23 cellular contexts compared by ENCODE assay signal in genomic region chr3:180319461-180319860, GRCh38.
"Had no signal": no experiment of that assay in that cellular context is flagged by ENCODE, and none has a peak within 500 bp of the region (broad histone marks: within the 10 kb centered on the region; RNA-seq: fewer than 3 reads in every experiment).

No MANE protein-coding gene starts in this region.

- H3K9ac ChIP-seq: parathyroid adenoma had no signal

- H2AFZ ChIP-seq: parathyroid adenoma had no signal

- H3K4me3 ChIP-seq: lower lobe of right lung, psoas muscle, right atrium auricular region, spleen, suprapubic skin, tibial artery, upper lobe of right lung had no signal

- H3K4me1 ChIP-seq: lower lobe of right lung, psoas muscle, right atrium auricular region, spleen, suprapubic skin, tibial artery, upper lobe of right lung had no signal

- H3K79me2 ChIP-seq: parathyroid adenoma had no signal

- H3K27ac ChIP-seq: brain microvascular endothelial cell, lower lobe of right lung, parathyroid adenoma, psoas muscle, right atrium auricular region, spleen, suprapubic skin, tibial artery, upper lobe of right lung, WERI-Rb-1 had no signal

- H3K9me3 ChIP-seq: lower lobe of right lung, psoas muscle, right atrium auricular region, spleen, suprapubic skin, tibial artery, upper lobe of right lung had no signal

- H3K27me3 ChIP-seq: brain microvascular endothelial cell, right atrium auricular region, spleen, suprapubic skin, tibial artery, upper lobe of right lung had no signal

- DNase-seq: activated CD4-positive, alpha-beta T cell treated with anti-CD3 and anti-CD28 coated beads for 48 hours; activated CD4-positive, alpha-beta T cell treated with anti-CD3 and anti-CD28 coated beads, Interleukin-2, amount 50 U/mL, for 48 hours; activated CD8-positive, alpha-beta memory T cell treated with anti-CD3 and anti-CD28 coated beads for 24 hours; activated effector memory CD4-positive, alpha-beta T cell treated with Interleukin-2 at 50 U/mL for 16 hours; activated naive CD4-positive, alpha-beta T cell treated with anti-CD3 and anti-CD28 coated beads, Interleukin-2, amount 10 ng/mL, durations not matched to agents 7 days and 5 days; amniotic stem cell; brain microvascular endothelial cell; caudate nucleus; kidney glomerular epithelial cell; lower lobe of right lung; mesenchymal stem cell; naive thymus-derived CD8-positive, alpha-beta T cell; nucleus accumbens; psoas muscle; spleen; stimulated activated naive CD4-positive, alpha-beta T cell; T-helper 9 cell; tibial artery; upper lobe of right lung; WERI-Rb-1 had no signal

- H3K36me3 ChIP-seq: brain microvascular endothelial cell, lower lobe of right lung, right atrium auricular region, spleen, suprapubic skin, tibial artery, upper lobe of right lung, WERI-Rb-1 had no signal
